ENCODE assay signal across 9 cellular contexts in genomic region chr10:43287056-43288007, GRCh38. TPM values are rescaled to one million over a fixed set of nuclear protein-coding genes. Genes with fewer than 3 reads are reported as not detected.
DNase-seq lines count a peak whose midpoint lies in the region; ATAC-seq and TF ChIP-seq lines count a peak whose summit lies in the region.
"Had no signal": no experiment of that assay in that cellular context is flagged by ENCODE, and none has a peak within 500 bp of the region (broad histone marks: within the 10 kb centered on the region; RNA-seq: fewer than 3 reads in every experiment).

No MANE protein-coding gene starts in this region.

- no peak for TF ChIP-seq CTCF in Panc1 (IDR thresholded peaks at IDR 0.05)
- TF ChIP-seq CTCF in prostate gland (IDR thresholded peaks at IDR 0.05): no peak

- in situ Hi-C loops in Panc1 (cut with HindIII; ENCODE audit: low pct_unique_long_range_greater_than_20kb, low sequenced_read_pairs): no loop called here

- peaks cover 26% of the 10 kb centered on the region for H3K4me1 Mint-ChIP-seq in activated naive CD8-positive, alpha-beta T cell treated with anti-CD3 and anti-CD28 coated beads, Interleukin-2, amount 10 ng/mL, durations not matched to agents 7 days and 5 days

- ATAC-seq in GM18870 (IDR thresholded peaks at IDR 0.05; ENCODE audit: unreplicated experiment) (peak; percentile 73), HG02943 (IDR thresholded peaks at IDR 0.05; ENCODE audit: low read depth, unreplicated experiment) (peak; percentile 73), Panc1 (peak; percentile 93)
- peak; percentile 87 for ATAC-seq in activated naive CD8-positive, alpha-beta T cell treated with anti-CD3 and anti-CD28 coated beads, Interleukin-2, amount 10 ng/mL, durations not matched to agents 7 days and 5 days (ENCODE audit: low read depth)

- H3K4me3 ChIP-seq in Panc1 (ENCODE audit: low read depth in 2 of 2, low read length in 2 of 2) (peak overlapping the region in 1 of 2 experiments; percentile 4; a peak in 2 of 4 replicates), prostate gland (no peak overlapping the region)
- H3K4me3 ChIP-seq: SK-N-MC had no signal

- H3K27ac Mint-ChIP-seq in activated naive CD8-positive, alpha-beta T cell treated with anti-CD3 and anti-CD28 coated beads, Interleukin-2, amount 10 ng/mL, durations not matched to agents 7 days and 5 days: peak overlapping the region; percentile 86

- peak overlapping the region; percentile 62 for H3K4me3 Mint-ChIP-seq in activated naive CD8-positive, alpha-beta T cell treated with anti-CD3 and anti-CD28 coated beads, Interleukin-2, amount 10 ng/mL, durations not matched to agents 7 days and 5 days

- H3K9me3 ChIP-seq in Panc1 (ENCODE audit: control insufficient read depth, insufficient read depth, low read depth, low read length) (no peaks in the 10 kb centered on the region), prostate gland (no peaks in the 10 kb centered on the region)

- H3K27me3 ChIP-seq in Panc1 (ENCODE audit: control insufficient read depth, insufficient read depth, low read length): no peaks in the 10 kb centered on the region
- peaks cover under 1% of the 10 kb centered on the region for H3K27me3 ChIP-seq in prostate gland (replicated peaks; ENCODE audit: insufficient read depth)

- H3K9me3 Mint-ChIP-seq in activated naive CD8-positive, alpha-beta T cell treated with anti-CD3 and anti-CD28 coated beads, Interleukin-2, amount 10 ng/mL, durations not matched to agents 7 days and 5 days: no peaks in the 10 kb centered on the region

- WGBS in prostate gland: 37% methylated on average over 10 of the region's 11 CpGs

- intact Hi-C loops in Panc1 (cut with micrococcal nuclease; ENCODE audit: unreplicated experiment) (no loop called here), prostate gland (cut with DNase I) (no loop called here)

- no peaks in the 10 kb centered on the region for H3K36me3 Mint-ChIP-seq in activated naive CD8-positive, alpha-beta T cell treated with anti-CD3 and anti-CD28 coated beads, Interleukin-2, amount 10 ng/mL, durations not matched to agents 7 days and 5 days

- peak overlapping the region; percentile 21 for H3K27ac ChIP-seq in Panc1 (ENCODE audit: low read length)
- H3K27ac ChIP-seq in prostate gland: peak overlapping the region in 1 of 2 donors; percentile 4
- H3K27ac ChIP-seq: SK-N-MC had no signal

- TF ChIP-seq POLR2A in prostate gland (IDR thresholded peaks at IDR 0.05): no peak

- peaks cover 21% of the 10 kb centered on the region for H3K27me3 Mint-ChIP-seq in activated naive CD8-positive, alpha-beta T cell treated with anti-CD3 and anti-CD28 coated beads, Interleukin-2, amount 10 ng/mL, durations not matched to agents 7 days and 5 days

- CTCF ChIA-PET in Panc1 (lab: Charles Lee): no interaction called here

- POLR2A ChIA-PET in Panc1 (lab: Charles Lee): no interaction called here
- POLR2A ChIA-PET in activated naive CD8-positive, alpha-beta T cell treated with anti-CD3 and anti-CD28 coated beads, Interleukin-2, amount 10 ng/mL, durations not matched to agents 7 days and 5 days (lab: Charles Lee): interaction anchor here (0.5 to 1.4 kb wide), 6 partner anchors 12 to 121 kb away, joined by 3 to 7 read pairs (median 4); no protein-coding TSS in a partner anchor

- H3K4me1 ChIP-seq in Panc1 (ENCODE audit: control insufficient read depth, insufficient read depth, low read length) (peaks cover 10% of the 10 kb centered on the region), prostate gland (replicated peaks) (peaks cover 3% of the 10 kb centered on the region)

- H3K36me3 ChIP-seq in Panc1 (ENCODE audit: control insufficient read depth, insufficient read depth, low read length) (no peaks in the 10 kb centered on the region), prostate gland (no peaks in the 10 kb centered on the region)

- BruUV-seq in Panc1 (replicated peaks; lab: Mats Ljungman, UMichigan): no TSS peak

- DNase-seq in Panc1 (ENCODE audit: low read depth, low spot score) (peak; percentile 90), prostate gland (ENCODE audit: low spot score) (peak; percentile 52), mesenteric fat pad (ENCODE audit: low spot score) (no peak), ecto neural progenitor cell (ENCODE audit: low spot score) (no peak), GM19240 (ENCODE audit: insufficient read length, low spot score) (no peak)
- peak; percentile 72 for DNase-seq in activated naive CD8-positive, alpha-beta T cell treated with anti-CD3 and anti-CD28 coated beads, Interleukin-2, amount 10 ng/mL, durations not matched to agents 7 days and 5 days

RNA-seq across cellular contexts. Expression of gene RASGEF1A, which starts 20.5 kb away (rescaled TPM):
- total RNA-seq in Panc1 (2021; ENCODE audit: unreplicated experiment) (19.5 TPM), prostate gland (1 to 10 TPM; 4.3 to 9.3 TPM), mesenteric fat pad (1.8 TPM)
- 24.3 TPM for polyA plus RNA-seq in Panc1 (2012; ENCODE audit: insufficient read length)
- 1 to 10 TPM; 4.4 to 4.9 TPM for total RNA-seq in activated naive CD8-positive, alpha-beta T cell treated with anti-CD3 and anti-CD28 coated beads, Interleukin-2, amount 10 ng/mL, durations not matched to agents 7 days and 5 days

Comparison
In these comparisons a context has a peak if more than half of its experiments do, and no peak if none do; other contexts are left out.
1. DNase-seq: peak in Panc1 (single experiment), activated naive CD8-positive, alpha-beta T cell treated with anti-CD3 and anti-CD28 coated beads, Interleukin-2, amount 10 ng/mL, durations not matched to agents 7 days and 5 days (single experiment) and prostate gland (single experiment); none in mesenteric fat pad (single experiment), ecto neural progenitor cell (single experiment) and GM19240 (single experiment).
2. Peak in every context shown above with its lines, with median percentiles within 50 percentile points of each other: ATAC-seq.